Comparison of ENCODE assay signal across 8 cellular contexts in genomic region chr12:27185234-27186045, GRCh38. TPM values are rescaled to one million over a fixed set of nuclear protein-coding genes. Genes with fewer than 3 reads are reported as not detected.
DNase-seq lines count a peak whose midpoint lies in the region; ATAC-seq and TF ChIP-seq lines count a peak whose summit lies in the region.
"Had no signal": no experiment of that assay in that cellular context is flagged by ENCODE, and none has a peak within 500 bp of the region (broad histone marks: within the 10 kb centered on the region; RNA-seq: fewer than 3 reads in every experiment).

No MANE protein-coding gene starts in this region.

- H3K36me3 ChIP-seq in left lung, result no peaks in the 10 kb centered on the region

- CTCF ChIA-PET in activated CD8-positive, alpha-beta T cell treated with anti-CD3 and anti-CD28 coated beads for 36 hours (lab: Charles Lee), result interaction anchor here (1.5 kb wide), 1 partner anchor 51 kb away, joined by 4 read pairs; no protein-coding TSS in a partner anchor

- no peaks in the 10 kb centered on the region for H3K9me3 ChIP-seq in left lung

- no peak overlapping the region for H3K4me3 ChIP-seq in left lung

- TF ChIP-seq CTCF in activated CD8-positive, alpha-beta T cell treated with anti-CD3 and anti-CD28 coated beads for 36 hours (IDR thresholded peaks at IDR 0.05), result no peak
- no peak for TF ChIP-seq CTCF in left lung (IDR thresholded peaks at IDR 0.05)

- peaks cover 0 to under 1% of the 10 kb centered on the region in 2 donors for H3K4me1 ChIP-seq in left lung

- H3K27me3 Mint-ChIP-seq in activated CD8-positive, alpha-beta T cell treated with anti-CD3 and anti-CD28 coated beads for 36 hours, result no peaks in the 10 kb centered on the region
- H3K27me3 Mint-ChIP-seq: naive B cell had no signal

- ATAC-seq in HG03045 (IDR thresholded peaks at IDR 0.05; ENCODE audit: unreplicated experiment), result peak; percentile 79
- ATAC-seq in activated CD8-positive, alpha-beta T cell treated with anti-CD3 and anti-CD28 coated beads for 36 hours, result peak; percentile 94
- ATAC-seq in left lung, result peak; percentile 29

- POLR2A ChIA-PET in activated CD8-positive, alpha-beta T cell treated with anti-CD3 and anti-CD28 coated beads for 36 hours (lab: Charles Lee), result interaction anchor here (1.0 to 1.6 kb wide), 3 partner anchors 27 to 95 kb away, joined by 3 to 6 read pairs (median 3); no protein-coding TSS in a partner anchor

- H3K4me1 Mint-ChIP-seq in activated CD8-positive, alpha-beta T cell treated with anti-CD3 and anti-CD28 coated beads for 36 hours (ENCODE audit: low read depth), result peaks cover 22% of the 10 kb centered on the region
- H3K4me1 Mint-ChIP-seq: naive B cell had no signal

- H3K9me3 Mint-ChIP-seq in activated CD8-positive, alpha-beta T cell treated with anti-CD3 and anti-CD28 coated beads for 36 hours, result no peaks in the 10 kb centered on the region

- H3K4me3 Mint-ChIP-seq in activated CD8-positive, alpha-beta T cell treated with anti-CD3 and anti-CD28 coated beads for 36 hours, result no peak overlapping the region
- H3K4me3 Mint-ChIP-seq: naive B cell had no signal

- H3K27ac ChIP-seq in left lung, result peak overlapping the region in 1 of 2 donors; percentile 16

- no peaks in the 10 kb centered on the region for H3K36me3 Mint-ChIP-seq in activated CD8-positive, alpha-beta T cell treated with anti-CD3 and anti-CD28 coated beads for 36 hours (ENCODE audit: low read depth)

- peak overlapping the region; percentile 57 for H3K27ac Mint-ChIP-seq in activated CD8-positive, alpha-beta T cell treated with anti-CD3 and anti-CD28 coated beads for 36 hours
- H3K27ac Mint-ChIP-seq: naive B cell had no signal

- no peaks in the 10 kb centered on the region for H3K27me3 ChIP-seq in left lung

- intact Hi-C loops in activated CD8-positive, alpha-beta T cell treated with anti-CD3 and anti-CD28 coated beads for 36 hours (cut with micrococcal nuclease), result no loop called here
- intact Hi-C loops in left lung (cut with DNase I), result no loop called here

- DNase-seq in GM19238 (ENCODE audit: insufficient read length, low spot score), result peak; percentile 18
- peak; percentile 78 for DNase-seq in activated CD8-positive, alpha-beta T cell treated with anti-CD3 and anti-CD28 coated beads for 36 hours
- DNase-seq in left lung, result no peak
- no peak for DNase-seq in NOMO-1 treated with dmso at 0.1 percent for 144 hours (lab: John Stamatoyannopoulos, UW; ENCODE audit: unreplicated experiment)
- DNase-seq in NCI-H510A treated with DMSO at 0.1 percent for 48 hours (lab: John Stamatoyannopoulos, UW), result no peak
- DNase-seq in NCI-H1694 treated with DMSO at 0.1 percent for 48 hours (lab: John Stamatoyannopoulos, UW), result no peak
- DNase-seq: naive B cell had no signal

RNA-seq across cellular contexts. Expression of gene STK38L, which starts 58.6 kb away (rescaled TPM):
- 10 to 100 TPM; 23.5 to 27.6 TPM for total RNA-seq in activated CD8-positive, alpha-beta T cell treated with anti-CD3 and anti-CD28 coated beads for 36 hours
- total RNA-seq in left lung, result 10 to 100 TPM; 28.2 to 34.8 TPM

Comparison
In these comparisons a context has a peak if more than half of its experiments do, and no peak if none do; other contexts are left out.
1. DNase-seq: peak in GM19238 (single experiment) and activated CD8-positive, alpha-beta T cell treated with anti-CD3 and anti-CD28 coated beads for 36 hours (single experiment); none in left lung (0 of 2), NOMO-1 treated with dmso at 0.1 percent for 144 hours (single experiment), NCI-H510A treated with DMSO at 0.1 percent for 48 hours (single experiment) and NCI-H1694 treated with DMSO at 0.1 percent for 48 hours (single experiment).
2. ATAC-seq: peak in every context shown above with its lines; median percentile 94 in activated CD8-positive, alpha-beta T cell treated with anti-CD3 and anti-CD28 coated beads for 36 hours; 79 in HG03045; 29 in left lung.